Comparison of ENCODE assay signal across 9 cellular contexts in genomic region chr12:13173012-13173441, GRCh38. TPM values are rescaled to one million over a fixed set of nuclear protein-coding genes. Genes with fewer than 3 reads are reported as not detected.
DNase-seq lines count a peak whose midpoint lies in the region; ATAC-seq and TF ChIP-seq lines count a peak whose summit lies in the region.
"Had no signal": no experiment of that assay in that cellular context is flagged by ENCODE, and none has a peak within 500 bp of the region (broad histone marks: within the 10 kb centered on the region; RNA-seq: fewer than 3 reads in every experiment).

No MANE protein-coding gene starts in this region.

- H3K79me2 ChIP-seq in SK-N-SH (ENCODE audit: insufficient read depth): no peaks in the 10 kb centered on the region
- H3K79me2 ChIP-seq in trophoblast cell (ENCODE audit: control insufficient read depth, insufficient read depth, low read length, poor library complexity): no peaks in the 10 kb centered on the region

- H3K4me1 ChIP-seq in SK-N-SH (ENCODE audit: control insufficient read depth in 1 of 2, insufficient read depth in 2 of 2, low read depth in 1 of 2, low read length in 1 of 2) (peaks cover 0 to 40% of the 10 kb centered on the region in 2 experiments; a peak in 3 of 4 replicates), trophoblast cell (ENCODE audit: control insufficient read depth in 1 of 2, insufficient read depth in 2 of 2, low read length in 2 of 2) (peaks cover 12 to 26% of the 10 kb centered on the region in 2 experiments)

- POLR2A ChIA-PET in SK-N-SH (lab: Yijun Ruan, JAX): no interaction called here

- H3K36me3 Mint-ChIP-seq in Calu3 (ENCODE audit: insufficient read depth, unreplicated experiment): no peaks in the 10 kb centered on the region

- no TSS peak for BruUV-seq in Calu3 (replicated peaks; lab: Mats Ljungman, UMichigan)

- H4K12ac ChIP-seq in trophoblast cell (ENCODE audit: low read depth, low read length): no peak overlapping the region

- H3K9me2 ChIP-seq in SK-N-SH: no peaks in the 10 kb centered on the region

- H4K8ac ChIP-seq in trophoblast cell (ENCODE audit: low read depth, low read length): no peak overlapping the region

- H4K20me1 ChIP-seq in SK-N-SH (ENCODE audit: insufficient read depth): no peaks in the 10 kb centered on the region

- CTCF ChIA-PET in Calu3 (lab: Charles Lee): no interaction called here
- CTCF ChIA-PET in SK-N-SH (lab: Yijun Ruan, JAX): interaction anchor here (0.6 kb wide), 1 partner anchor 17 kb away, joined by 3 read pairs; no protein-coding TSS in a partner anchor

- no peak for DNase-seq in Calu3
- DNase-seq in SK-N-SH: no peak
- peak; percentile 55 for DNase-seq in fibroblast of pulmonary artery (ENCODE audit: low read depth)
- DNase-seq in trophoblast cell: peak; percentile 18 to 73
- DNase-seq in activated effector memory CD4-positive, alpha-beta T cell treated with anti-CD3 and anti-CD28 coated beads, Interleukin-2, amount 50 U/mL, for 16 hours: no peak
- DNase-seq in NCI-H524 (lab: John Stamatoyannopoulos, UW): no peak
- DNase-seq in DMS 273 (lab: John Stamatoyannopoulos, UW; ENCODE audit: unreplicated experiment): no peak
- DNase-seq: SHP77 treated with DMSO at 0.1 percent for 48 hours had no signal

- WGBS in SK-N-SH (ENCODE audit: low lambda C conversion rate): 73% methylated on average over 5 of the region's 5 CpGs
- WGBS in trophoblast cell (ENCODE audit: extremely low coverage, insufficient coverage, insufficient read length): no CpG with 5 or more reads among the region's 5 CpGs

- no peaks in the 10 kb centered on the region for H3K27me3 ChIP-seq in SK-N-SH (ENCODE audit: insufficient read depth)
- H3K27me3 ChIP-seq in trophoblast cell (ENCODE audit: insufficient read depth, low read length): no peaks in the 10 kb centered on the region

- no peak for ATAC-seq in GM19452 (IDR thresholded peaks at IDR 0.05; ENCODE audit: unreplicated experiment)

- peaks cover 23% of the 10 kb centered on the region for H3F3A ChIP-seq in SK-N-SH (replicated peaks; ENCODE audit: insufficient read depth)

- no peak for TF ChIP-seq EP300 in SK-N-SH (IDR thresholded peaks at IDR 0.05; ENCODE audit: borderline replicate concordance in 1 of 2, low read depth in 1 of 2, low read length in 1 of 2)

- TF ChIP-seq RAD21 in SK-N-SH (IDR thresholded peaks at IDR 0.05; ENCODE audit: low read length): no peak

- peak overlapping the region; percentile 36; the same call in 1 of the 2 replicates for H3K9ac ChIP-seq in SK-N-SH
- no peak overlapping the region for H3K9ac ChIP-seq in trophoblast cell (ENCODE audit: low read length)

- no peak overlapping the region for H2AFZ ChIP-seq in SK-N-SH (ENCODE audit: low read depth)
- H2AFZ ChIP-seq in trophoblast cell (ENCODE audit: insufficient read depth, low read length, poor library complexity): no peak overlapping the region

- peak overlapping the region in 1 of 2 experiments; percentile 84; a peak in 2 of 4 replicates for H3K27ac ChIP-seq in SK-N-SH (ENCODE audit: low read depth in 2 of 2, low read length in 1 of 2)
- peak overlapping the region; percentile 66 for H3K27ac ChIP-seq in trophoblast cell (ENCODE audit: low read depth, low read length)

- no peak overlapping the region for H2AK5ac ChIP-seq in trophoblast cell (ENCODE audit: low read length)

- H3K4me3 ChIP-seq in SK-N-SH (ENCODE audit: low read depth in 2 of 2, low read length in 1 of 2) (no peak overlapping the region), fibroblast of pulmonary artery (replicated peaks; ENCODE audit: low read depth, low read length) (no peak overlapping the region), trophoblast cell (ENCODE audit: low read depth, low read length) (no peak overlapping the region)

- no peak overlapping the region for H2BK12ac ChIP-seq in trophoblast cell (ENCODE audit: low read length)

- H3K4me3 Mint-ChIP-seq in Calu3 (ENCODE audit: low read depth, unreplicated experiment): peak overlapping the region; percentile 25

- H3K36me3 ChIP-seq in SK-N-SH (replicated peaks in 1 of 2; ENCODE audit: control insufficient read depth in 1 of 2, insufficient read depth in 2 of 2, low read length in 1 of 2): no peaks in the 10 kb centered on the region
- H3K36me3 ChIP-seq in trophoblast cell (ENCODE audit: control insufficient read depth in 1 of 2, insufficient read depth in 2 of 2, low read length in 2 of 2): no peaks in the 10 kb centered on the region

- H2BK5ac ChIP-seq in trophoblast cell (ENCODE audit: low read depth, low read length, poor library complexity): peak overlapping the region; percentile 14

- H3K27ac Mint-ChIP-seq in Calu3 (ENCODE audit: unreplicated experiment): peak overlapping the region; percentile 58

- H3K27me3 Mint-ChIP-seq in Calu3 (ENCODE audit: unreplicated experiment): no peaks in the 10 kb centered on the region

- TF ChIP-seq CTCF in Calu3 (IDR thresholded peaks at IDR 0.05; ENCODE audit: unreplicated experiment): no peak
- no peak for TF ChIP-seq CTCF in SK-N-SH (IDR thresholded peaks at IDR 0.05)
- TF ChIP-seq CTCF in fibroblast of pulmonary artery (IDR thresholded peaks at IDR 0.05; ENCODE audit: low read length, missing control alignments): no peak

- H3K9me3 ChIP-seq in SK-N-SH (no peaks in the 10 kb centered on the region), trophoblast cell (ENCODE audit: insufficient read depth, low read depth, low read length) (no peaks in the 10 kb centered on the region)

- peaks cover 15% of the 10 kb centered on the region for H3K79me1 ChIP-seq in trophoblast cell (ENCODE audit: low read length)

- peak overlapping the region; percentile 1 for H4K91ac ChIP-seq in trophoblast cell (ENCODE audit: low read depth, low read length)

- H3K23ac ChIP-seq in trophoblast cell (ENCODE audit: low read length): no peak overlapping the region

- peak overlapping the region; percentile 2; the same call in 1 of the 2 replicates for H3K4me2 ChIP-seq in SK-N-SH
- H3K4me2 ChIP-seq in trophoblast cell (ENCODE audit: low read length): no peak overlapping the region

- peak overlapping the region; percentile 0 for H2BK120ac ChIP-seq in trophoblast cell (ENCODE audit: insufficient read depth, low read length, poor library complexity)

- H3K9me3 Mint-ChIP-seq in Calu3 (ENCODE audit: low read depth, unreplicated experiment): peaks cover 3% of the 10 kb centered on the region

- no peak overlapping the region for H3K4ac ChIP-seq in trophoblast cell (ENCODE audit: low read depth, low read length)

- H3K18ac ChIP-seq in trophoblast cell (ENCODE audit: low read length): no peak overlapping the region

- intact Hi-C loops in Calu3 (cut with micrococcal nuclease; ENCODE audit: unreplicated experiment): loop anchor here (5.0 kb wide), 1 partner anchor 34 kb away; no protein-coding TSS in a partner anchor

- H3K4me1 Mint-ChIP-seq in Calu3 (ENCODE audit: low read depth, unreplicated experiment): peaks cover 70% of the 10 kb centered on the region

- H3K14ac ChIP-seq in trophoblast cell (ENCODE audit: low read length): peak overlapping the region; percentile 4

TF ChIP-seq in SK-N-SH, 30 proteins besides CTCF, POLR2A, EP300 and RAD21 (continues in another document):
- TF ChIP-seq CHD2 (IDR thresholded peaks at IDR 0.05; ENCODE audit: low read length, partially characterized antibody): no peak
- TF ChIP-seq USF1 (IDR thresholded peaks at IDR 0.05; ENCODE audit: borderline replicate concordance, low read depth): no peak
- no peak for TF ChIP-seq RCOR1 (IDR thresholded peaks at IDR 0.05; ENCODE audit: low read length)
- no peak for TF ChIP-seq PBX3 (IDR thresholded peaks at IDR 0.05)
- TF ChIP-seq NFIC (IDR thresholded peaks at IDR 0.05; ENCODE audit: borderline replicate concordance): no peak
- no peak for TF ChIP-seq ZBTB33 (IDR thresholded peaks at IDR 0.05; ENCODE audit: borderline replicate concordance, low read depth)

RNA-seq across cellular contexts. Expression of gene EMP1, which starts 23.5 kb away (rescaled TPM):
- 128 and 146 TPM in 2 replicates for total RNA-seq in Calu3 (2022)
- polyA plus RNA-seq in SK-N-SH (2012; rRNA removed): 67.4 and 111 TPM in 2 replicates
- 53.2 and 70.1 TPM in 2 replicates for polyA plus RNA-seq in SK-N-SH (2012; cell fraction: cytosol; rRNA removed)
- polyA plus RNA-seq in SK-N-SH (2012; cell fraction: nucleus; rRNA removed): 77.6 and 144 TPM in 2 replicates
- 10.1 and 10.7 TPM in 2 replicates for polyA plus RNA-seq in trophoblast cell (2013)

Comparison
In these comparisons a context has a peak if more than half of its experiments do, and no peak if none do; other contexts are left out.
1. DNase-seq: peak in fibroblast of pulmonary artery (single experiment) and trophoblast cell (2 of 2); none in Calu3 (single experiment), SK-N-SH (single experiment), activated effector memory CD4-positive, alpha-beta T cell treated with anti-CD3 and anti-CD28 coated beads, Interleukin-2, amount 50 U/mL, for 16 hours (single experiment), NCI-H524 (0 of 2) and DMS 273 (single experiment).